ENCODE assay signal across 30 cellular contexts in genomic region chr10:34730726-34731125, GRCh38.
"Had no signal": no experiment of that assay in that cellular context is flagged by ENCODE, and none has a peak within 500 bp of the region (broad histone marks: within the 10 kb centered on the region; RNA-seq: fewer than 3 reads in every experiment).

No MANE protein-coding gene starts in this region.

- H3K4me1 Mint-ChIP-seq: activated CD4-positive, alpha-beta memory T cell treated with anti-CD3 and anti-CD28 coated beads, Interleukin-2, amount 10 ng/mL, durations not matched to agents 7 days and 5 days; activated CD4-positive, alpha-beta T cell treated with anti-CD3 and anti-CD28 coated beads, Interleukin-2, amount 10 ng/mL, durations not matched to agents 7 days and 5 days; activated naive CD4-positive, alpha-beta T cell treated with anti-CD3 and anti-CD28 coated beads, Interleukin-2, amount 10 ng/mL, durations not matched to agents 7 days and 5 days; activated naive CD8-positive, alpha-beta T cell treated with anti-CD3 and anti-CD28 coated beads, Interleukin-2, amount 10 ng/mL, durations not matched to agents 7 days and 5 days; T-helper 17 cell had no signal

- H3K27me3 ChIP-seq: body of pancreas, colonic mucosa, esophagus squamous epithelium, gastroesophageal sphincter, heart right ventricle, hepatocyte had no signal

- H3K27ac ChIP-seq: colonic mucosa, gastroesophageal sphincter, heart right ventricle had no signal

- H3K4me3 Mint-ChIP-seq: activated CD4-positive, alpha-beta memory T cell treated with anti-CD3 and anti-CD28 coated beads, Interleukin-2, amount 10 ng/mL, durations not matched to agents 7 days and 5 days; activated CD4-positive, alpha-beta T cell treated with anti-CD3 and anti-CD28 coated beads, Interleukin-2, amount 10 ng/mL, durations not matched to agents 7 days and 5 days; activated naive CD4-positive, alpha-beta T cell treated with anti-CD3 and anti-CD28 coated beads, Interleukin-2, amount 10 ng/mL, durations not matched to agents 7 days and 5 days; activated naive CD8-positive, alpha-beta T cell treated with anti-CD3 and anti-CD28 coated beads, Interleukin-2, amount 10 ng/mL, durations not matched to agents 7 days and 5 days; activated T-cell treated with anti-CD3 and anti-CD28 coated beads, Interleukin-2, amount 50 U/mL, for 24 hours; activated T-cell treated with anti-CD3 and anti-CD28 coated beads, Interleukin-2, amount 50 U/mL, for 72 hours; T-helper 17 cell; T-helper 2 cell treated with Interferon-gamma antibody and Interleukin-4, amounts not matched to agents 5 μg/mL and 100 μg/mL, for 36 hours had no signal

- H3K4me3 ChIP-seq: body of pancreas, colonic mucosa, esophagus squamous epithelium, gastroesophageal sphincter, heart right ventricle, hepatocyte had no signal

- DNase-seq: activated CD4-positive, alpha-beta memory T cell treated with anti-CD3 and anti-CD28 coated beads, Interleukin-2, amount 10 ng/mL, durations not matched to agents 7 days and 5 days; activated CD4-positive, alpha-beta T cell treated with anti-CD3 and anti-CD28 coated beads for 1 hour; activated CD4-positive, alpha-beta T cell treated with anti-CD3 and anti-CD28 coated beads for 4 hours; activated CD4-positive, alpha-beta T cell treated with anti-CD3 and anti-CD28 coated beads, Interleukin-2, amount 10 ng/mL, durations not matched to agents 7 days and 5 days; activated CD4-positive, alpha-beta T cell treated with anti-CD3 and anti-CD28 coated beads, Interleukin-2, amount 50 U/mL, for 4 hours; activated CD8-positive, alpha-beta memory T cell treated with anti-CD3 and anti-CD28 coated beads, Interleukin-2, amount 50 U/mL, for 48 hours; activated gamma-delta T cell; activated naive CD4-positive, alpha-beta T cell; activated naive CD4-positive, alpha-beta T cell treated with anti-CD3 and anti-CD28 coated beads, Interleukin-2, amount 10 ng/mL, durations not matched to agents 7 days and 5 days; activated naive CD8-positive, alpha-beta T cell treated with anti-CD3 and anti-CD28 coated beads, Interleukin-2, amount 10 ng/mL, durations not matched to agents 7 days and 5 days; activated T-cell treated with anti-CD3 and anti-CD28 coated beads for 4 hours; activated T-cell treated with anti-CD3 and anti-CD28 coated beads, Interleukin-2, amount 50 U/mL, for 24 hours; activated T-cell treated with anti-CD3 and anti-CD28 coated beads, Interleukin-2, amount 50 U/mL, for 72 hours; amniotic stem cell; anterior cingulate cortex; body of pancreas; caudate nucleus; colonic mucosa; effector CD8-positive, alpha-beta T cell; esophagus squamous epithelium; foreskin melanocyte; heart right ventricle; T-helper 17 cell; T1000 had no signal

- FAIRE-seq: endometrium, endothelial cell of umbilical vein had no signal

- H2AFZ ChIP-seq: hepatocyte had no signal

- H3K36me3 ChIP-seq: colonic mucosa, esophagus squamous epithelium, gastroesophageal sphincter, heart right ventricle had no signal

- H3K9me3 ChIP-seq: body of pancreas, colonic mucosa, esophagus squamous epithelium, gastroesophageal sphincter, heart right ventricle had no signal

- H3K36me3 Mint-ChIP-seq: activated naive CD4-positive, alpha-beta T cell treated with anti-CD3 and anti-CD28 coated beads, Interleukin-2, amount 10 ng/mL, durations not matched to agents 7 days and 5 days; activated naive CD4-positive, alpha-beta T cell treated with anti-CD3 and anti-CD28 coated beads, Interleukin-2, amount 50 U/mL, for 72 hours; activated naive CD8-positive, alpha-beta T cell treated with anti-CD3 and anti-CD28 coated beads, Interleukin-2, amount 10 ng/mL, durations not matched to agents 7 days and 5 days had no signal

- H3K27ac Mint-ChIP-seq: activated CD4-positive, alpha-beta memory T cell treated with anti-CD3 and anti-CD28 coated beads, Interleukin-2, amount 10 ng/mL, durations not matched to agents 7 days and 5 days; activated CD4-positive, alpha-beta T cell treated with anti-CD3 and anti-CD28 coated beads, Interleukin-2, amount 10 ng/mL, durations not matched to agents 7 days and 5 days; activated naive CD4-positive, alpha-beta T cell treated with anti-CD3 and anti-CD28 coated beads, Interleukin-2, amount 10 ng/mL, durations not matched to agents 7 days and 5 days; activated naive CD4-positive, alpha-beta T cell treated with anti-CD3 and anti-CD28 coated beads, Interleukin-2, amount 50 U/mL, for 72 hours; activated naive CD8-positive, alpha-beta T cell treated with anti-CD3 and anti-CD28 coated beads, Interleukin-2, amount 10 ng/mL, durations not matched to agents 7 days and 5 days; activated T-cell treated with anti-CD3 and anti-CD28 coated beads, Interleukin-2, amount 50 U/mL, for 24 hours; activated T-cell treated with anti-CD3 and anti-CD28 coated beads, Interleukin-2, amount 50 U/mL, for 72 hours; T-helper 17 cell; T-helper 2 cell treated with Interferon-gamma antibody and Interleukin-4, amounts not matched to agents 5 μg/mL and 100 μg/mL, for 36 hours had no signal

- ATAC-seq: activated naive CD4-positive, alpha-beta T cell treated with anti-CD3 and anti-CD28 coated beads, Interleukin-2, amount 50 U/mL, for 72 hours; activated T-cell treated with anti-CD3 and anti-CD28 coated beads, Interleukin-2, amount 50 U/mL, for 72 hours; body of pancreas; gastroesophageal sphincter; heart right ventricle; T-helper 17 cell had no signal

- H3K9me3 Mint-ChIP-seq: activated CD4-positive, alpha-beta memory T cell treated with anti-CD3 and anti-CD28 coated beads, Interleukin-2, amount 10 ng/mL, durations not matched to agents 7 days and 5 days; activated CD4-positive, alpha-beta T cell treated with anti-CD3 and anti-CD28 coated beads, Interleukin-2, amount 10 ng/mL, durations not matched to agents 7 days and 5 days; activated naive CD4-positive, alpha-beta T cell treated with anti-CD3 and anti-CD28 coated beads, Interleukin-2, amount 10 ng/mL, durations not matched to agents 7 days and 5 days; activated naive CD4-positive, alpha-beta T cell treated with anti-CD3 and anti-CD28 coated beads, Interleukin-2, amount 50 U/mL, for 72 hours; activated naive CD8-positive, alpha-beta T cell treated with anti-CD3 and anti-CD28 coated beads, Interleukin-2, amount 10 ng/mL, durations not matched to agents 7 days and 5 days; activated T-cell treated with anti-CD3 and anti-CD28 coated beads, Interleukin-2, amount 50 U/mL, for 24 hours; activated T-cell treated with anti-CD3 and anti-CD28 coated beads, Interleukin-2, amount 50 U/mL, for 72 hours; T-helper 2 cell treated with Interferon-gamma antibody and Interleukin-4, amounts not matched to agents 5 μg/mL and 100 μg/mL, for 36 hours had no signal

- H3K27me3 Mint-ChIP-seq: activated CD4-positive, alpha-beta memory T cell treated with anti-CD3 and anti-CD28 coated beads, Interleukin-2, amount 10 ng/mL, durations not matched to agents 7 days and 5 days; activated CD4-positive, alpha-beta T cell treated with anti-CD3 and anti-CD28 coated beads, Interleukin-2, amount 10 ng/mL, durations not matched to agents 7 days and 5 days; activated naive CD4-positive, alpha-beta T cell treated with anti-CD3 and anti-CD28 coated beads, Interleukin-2, amount 10 ng/mL, durations not matched to agents 7 days and 5 days; activated T-cell treated with anti-CD3 and anti-CD28 coated beads, Interleukin-2, amount 50 U/mL, for 24 hours had no signal
